9 cellular contexts compared by ENCODE assay signal in the genomic region with DNA sequence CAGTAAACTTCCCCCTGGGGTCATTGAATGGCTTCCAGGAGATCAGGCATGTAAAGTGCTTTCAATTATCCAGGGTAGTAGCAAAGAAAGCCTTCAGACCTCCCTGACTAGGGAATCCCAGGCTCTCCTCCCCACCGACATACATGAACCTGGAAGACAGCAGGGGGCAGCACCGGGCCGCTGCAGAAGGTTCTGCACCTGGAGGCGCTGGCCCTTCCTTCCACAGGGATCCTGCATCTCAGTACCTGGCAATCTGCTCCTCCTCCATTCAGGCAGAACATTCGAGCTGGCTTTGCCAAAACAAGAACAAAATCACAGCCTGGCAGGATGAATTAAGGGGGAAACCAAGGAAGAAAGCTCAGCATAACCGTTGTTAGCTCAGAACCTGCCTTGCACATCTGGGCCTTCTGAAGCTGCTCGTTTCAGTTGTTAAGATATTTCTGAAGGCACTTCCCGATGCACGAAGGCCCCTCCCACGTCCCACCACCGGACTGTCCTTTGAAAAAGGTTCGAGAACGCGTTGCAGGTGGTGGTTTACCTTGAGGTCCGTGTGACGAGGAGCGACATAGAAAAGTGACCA.
DNase-seq lines count a peak whose midpoint lies in the region; ATAC-seq and TF ChIP-seq lines count a peak whose summit lies in the region.
"Had no signal": no experiment of that assay in that cellular context is flagged by ENCODE, and none has a peak within 500 bp of the region (broad histone marks: within the 10 kb centered on the region; RNA-seq: fewer than 3 reads in every experiment).

No MANE protein-coding gene starts in this region.

- H3K4me2 ChIP-seq in osteoblast (ENCODE audit: insufficient read depth, low read length): no peak overlapping the region

- no peaks in the 10 kb centered on the region for H3K4me1 ChIP-seq in endodermal cell (ENCODE audit: control insufficient read depth, insufficient read depth, low read length)
- H3K4me1 ChIP-seq in osteoblast (ENCODE audit: insufficient read depth, low read length): peaks cover 12% of the 10 kb centered on the region
- no peaks in the 10 kb centered on the region for H3K4me1 ChIP-seq in tibial artery
- H3K4me1 ChIP-seq: breast epithelium had no signal

- intact Hi-C loops in tibial artery (cut with DNase I; ENCODE audit: low total_unique reads): no loop called here

- no peaks in the 10 kb centered on the region for H3K9me3 Mint-ChIP-seq in endodermal cell

- H3K27me3 Mint-ChIP-seq in endodermal cell (ENCODE audit: insufficient read depth): peaks cover under 1% of the 10 kb centered on the region

- no peak overlapping the region for H3K27ac Mint-ChIP-seq in endodermal cell

- ATAC-seq in HG03571 (IDR thresholded peaks at IDR 0.05; ENCODE audit: unreplicated experiment): no peak

- 68 to 71% methylated on average over 16 to 17 of the region's 17 CpGs for WGBS in endodermal cell (ENCODE audit: insufficient coverage in 1 of 2, insufficient read length in 1 of 2), 2 experiments

- H3K27me3 ChIP-seq in endodermal cell (ENCODE audit: control insufficient read depth, insufficient read depth, low read length, poor library complexity, severe bottlenecking) (no peaks in the 10 kb centered on the region), osteoblast (ENCODE audit: insufficient read depth, low read length) (no peaks in the 10 kb centered on the region), tibial artery (no peaks in the 10 kb centered on the region)
- H3K27me3 ChIP-seq: breast epithelium had no signal

- H3K4me1 Mint-ChIP-seq in endodermal cell: peaks cover 1% of the 10 kb centered on the region

- peaks cover 4% of the 10 kb centered on the region for H4K20me1 ChIP-seq in osteoblast (ENCODE audit: insufficient read depth, low read length)

- H3K4me3 ChIP-seq in endodermal cell (ENCODE audit: low read length) (no peak overlapping the region), osteoblast (ENCODE audit: insufficient read depth, low read length) (no peak overlapping the region), tibial artery (no peak overlapping the region)
- H3K4me3 ChIP-seq: breast epithelium had no signal

- no peak overlapping the region for H2AFZ ChIP-seq in osteoblast (ENCODE audit: low read length)

- DNase-seq in GM03348 (ENCODE audit: low spot score): peak; percentile 51
- DNase-seq in NCI-H69 (lab: John Stamatoyannopoulos, UW): peak; percentile 57
- DNase-seq in endodermal cell: peak; percentile 96
- DNase-seq in osteoblast (ENCODE audit: insufficient read length, low spot score, missing footprints): peak; percentile 70
- DNase-seq in NCI-H226: no peak
- DNase-seq in tibial artery: no peak

- no peaks in the 10 kb centered on the region for H3K36me3 Mint-ChIP-seq in endodermal cell (ENCODE audit: low read depth)

- no peaks in the 10 kb centered on the region for H3K9me3 ChIP-seq in endodermal cell (ENCODE audit: control insufficient read depth, low read length)
- H3K9me3 ChIP-seq in osteoblast (ENCODE audit: low read depth, low read length): no peaks in the 10 kb centered on the region
- no peaks in the 10 kb centered on the region for H3K9me3 ChIP-seq in tibial artery
- H3K9me3 ChIP-seq: breast epithelium had no signal

- no peak overlapping the region for H3K4me3 Mint-ChIP-seq in endodermal cell

- no peaks in the 10 kb centered on the region for H3K36me3 ChIP-seq in endodermal cell (ENCODE audit: control insufficient read depth, insufficient read depth, low read length)
- H3K36me3 ChIP-seq in osteoblast (ENCODE audit: insufficient read depth, low read length): no peaks in the 10 kb centered on the region
- peaks cover 5 to 12% (median 10%) of the 10 kb centered on the region in 3 donors for H3K36me3 ChIP-seq in tibial artery
- H3K36me3 ChIP-seq: breast epithelium had no signal

- no peak overlapping the region for H3K9ac ChIP-seq in endodermal cell (ENCODE audit: extremely low read depth, low read length, poor library complexity, severe bottlenecking)

- H3K79me2 ChIP-seq in osteoblast (ENCODE audit: insufficient read depth, low read length): no peaks in the 10 kb centered on the region

- H3K27ac ChIP-seq in 22Rv1 (no peak overlapping the region), endodermal cell (ENCODE audit: low read depth, low read length) (no peak overlapping the region), osteoblast (ENCODE audit: low read depth, low read length) (no peak overlapping the region), tibial artery (no peak overlapping the region)
- H3K27ac ChIP-seq: breast epithelium had no signal

- peak; percentile 90 for TF ChIP-seq CTCF in 22Rv1 (IDR thresholded peaks at IDR 0.05)
- TF ChIP-seq CTCF in endodermal cell (conservative IDR thresholded peaks at IDR 0.05): peak; percentile 94
- TF ChIP-seq CTCF in osteoblast (IDR thresholded peaks at IDR 0.05; ENCODE audit: extremely low read depth, low read depth, low read length): peak; percentile 63
- TF ChIP-seq CTCF in tibial artery (IDR thresholded peaks at IDR 0.05): peak in 1 of 2 experiments; percentile 33

Comparison
In these comparisons a context has a peak if more than half of its experiments do, and no peak if none do; other contexts are left out.
1. DNase-seq: peak in GM03348 (single experiment), NCI-H69 (single experiment), endodermal cell (single experiment) and osteoblast (single experiment); none in NCI-H226 (single experiment) and tibial artery (0 of 2).